Comparison of ENCODE assay signal across 15 cellular contexts in genomic region chr21:46375560-46376230, GRCh38.
"Had no signal": no experiment of that assay in that cellular context is flagged by ENCODE, and none has a peak within 500 bp of the region (broad histone marks: within the 10 kb centered on the region; RNA-seq: fewer than 3 reads in every experiment).

No MANE protein-coding gene starts in this region.

- H3K9me3 ChIP-seq: neutrophil, thyroid gland had no signal

- FAIRE-seq: kidney, urothelium cell line had no signal

- H3K9ac ChIP-seq: parathyroid adenoma had no signal

- H2AFZ ChIP-seq: parathyroid adenoma had no signal

- H3K4me1 ChIP-seq: parathyroid adenoma, thyroid gland had no signal

- H3K36me3 ChIP-seq: thyroid gland had no signal

- H3K27me3 ChIP-seq: neutrophil, thyroid gland had no signal

- H3K79me2 ChIP-seq: parathyroid adenoma had no signal

- DNase-seq: activated CD4-positive, alpha-beta memory T cell treated with anti-CD3 and anti-CD28 coated beads for 36 hours; activated CD4-positive, alpha-beta T cell treated with anti-CD3 and anti-CD28 coated beads for 36 hours; activated CD8-positive, alpha-beta memory T cell treated with anti-CD3 and anti-CD28 coated beads, Interleukin-2, amount 10 ng/mL, durations not matched to agents 7 days and 5 days; activated naive CD8-positive, alpha-beta T cell treated with anti-CD3 and anti-CD28 coated beads for 36 hours; amniotic stem cell; caudate nucleus; foreskin fibroblast; kidney; naive thymus-derived CD4-positive, alpha-beta T cell; stimulated activated CD4-positive, alpha-beta T cell treated with anti-CD3 and anti-CD28 coated beads, Interleukin-2, amount 100 ng/mL, for 24 hours; stimulated activated naive CD4-positive, alpha-beta T cell treated with Interleukin-2 at 50 U/mL for 16 hours; thyroid gland had no signal

- ATAC-seq: activated CD4-positive, alpha-beta T cell treated with anti-CD3 and anti-CD28 coated beads for 36 hours; activated CD8-positive, alpha-beta memory T cell treated with anti-CD3 and anti-CD28 coated beads, Interleukin-2, amount 10 ng/mL, durations not matched to agents 7 days and 5 days; naive thymus-derived CD4-positive, alpha-beta T cell had no signal

- H3K27ac ChIP-seq: neutrophil, parathyroid adenoma, thyroid gland had no signal

- H3K4me3 ChIP-seq: thyroid gland had no signal
